ENCODE assay signal across 8 cellular contexts in genomic region chr22:46577361-46578249, GRCh38. TPM values are rescaled to one million over a fixed set of nuclear protein-coding genes. Genes with fewer than 3 reads are reported as not detected.
A peak's percentile ranks its signal among the peaks of the same experiment; 100 is the strongest.
DNase-seq lines count a peak whose midpoint lies in the region; ATAC-seq, FAIRE-seq and TF ChIP-seq lines count a peak whose summit lies in the region.

No MANE protein-coding gene starts in this region.

- CTCF ChIA-PET in CD8-positive, alpha-beta memory T cell (lab: Charles Lee): no interaction called here

- H3K4me1 Mint-ChIP-seq in CD8-positive, alpha-beta memory T cell: peaks cover 30 to 54% (median 34%) of the 10 kb centered on the region in 3 donors

- H3K27me3 ChIP-seq in CD8-positive, alpha-beta memory T cell (ENCODE audit: insufficient read depth, low read length, poor library complexity, severe bottlenecking): no peaks in the 10 kb centered on the region
- no peaks in the 10 kb centered on the region for H3K27me3 ChIP-seq in ascending aorta

- peak overlapping the region; percentile 19 to 85 (median 78) for H3K27ac Mint-ChIP-seq in CD8-positive, alpha-beta memory T cell

- peaks cover 0 to 3% of the 10 kb centered on the region in 2 donors for H3K27me3 Mint-ChIP-seq in CD8-positive, alpha-beta memory T cell

- H3K9me3 ChIP-seq in CD8-positive, alpha-beta memory T cell (ENCODE audit: low read length): no peaks in the 10 kb centered on the region
- H3K9me3 ChIP-seq in ascending aorta (no peaks in the 10 kb centered on the region), kidney (ENCODE audit: control insufficient read depth in 1 of 2, low read length in 2 of 2) (no peaks in the 10 kb centered on the region)

- intact Hi-C loops in ascending aorta (cut with DNase I) (no loop called here), kidney (cut with DNase I) (no loop called here)

- peak overlapping the region; percentile 57 for H3K27ac ChIP-seq in CD8-positive, alpha-beta memory T cell (ENCODE audit: low read depth, low read length)
- H3K27ac ChIP-seq in ascending aorta (peak overlapping the region; percentile 28 to 54), kidney (ENCODE audit: low read depth in 2 of 2, low read length in 2 of 2) (peak overlapping the region; percentile 26 to 72), substantia nigra (ENCODE audit: low read depth, low read length, poor library complexity, severe bottlenecking) (peak overlapping the region; percentile 35)

- H3K9me3 Mint-ChIP-seq in CD8-positive, alpha-beta memory T cell: no peaks in the 10 kb centered on the region

- H3K36me3 Mint-ChIP-seq in CD8-positive, alpha-beta memory T cell: peaks cover 0 to 2% (median 0%) of the 10 kb centered on the region in 3 donors

- no peak for ATAC-seq in GM19023 (IDR thresholded peaks at IDR 0.05; ENCODE audit: unreplicated experiment)
- ATAC-seq in GM19397 (IDR thresholded peaks at IDR 0.05; ENCODE audit: unreplicated experiment): no peak

- peak in 1 of 5 donors; percentile 23 for DNase-seq in CD8-positive, alpha-beta memory T cell
- peak; percentile 15 for DNase-seq in HT-29 (ENCODE audit: low spot score)
- DNase-seq in ascending aorta (ENCODE audit: low spot score in 2 of 2): no peak
- peak; percentile 83 for DNase-seq in kidney
- peak in 1 of 49 donors; percentile 70 for DNase-seq in substantia nigra (lab: John Stamatoyannopoulos, UW)
- no peak for DNase-seq in HTR-8/SVneo (ENCODE audit: insufficient read length, low spot score)

- FAIRE-seq in kidney (lab: Jason Lieb, UNC) (no peak), HTR-8/SVneo (lab: Jason Lieb, UNC) (no peak)

- H3K36me3 ChIP-seq in CD8-positive, alpha-beta memory T cell (ENCODE audit: insufficient read depth, low read length): no peaks in the 10 kb centered on the region
- no peaks in the 10 kb centered on the region for H3K36me3 ChIP-seq in ascending aorta
- H3K36me3 ChIP-seq in kidney (ENCODE audit: control insufficient read depth in 1 of 2, insufficient read depth in 2 of 2, low read length in 2 of 2): no peaks in the 10 kb centered on the region

- peak overlapping the region; percentile 86 to 93 (median 90) for H3K4me3 Mint-ChIP-seq in CD8-positive, alpha-beta memory T cell

- H3K4me3 ChIP-seq in CD8-positive, alpha-beta memory T cell (ENCODE audit: low read length): peak overlapping the region; percentile 37
- H3K4me3 ChIP-seq in ascending aorta: peak overlapping the region; percentile 76 to 91
- peak overlapping the region; percentile 53 to 55 for H3K4me3 ChIP-seq in kidney (ENCODE audit: low read length in 2 of 2)

- H3K9ac ChIP-seq in kidney (ENCODE audit: low read length in 2 of 2): peak overlapping the region; percentile 37 to 60

- H3K4me1 ChIP-seq in CD8-positive, alpha-beta memory T cell (ENCODE audit: insufficient read depth, low read length): peaks cover 30% of the 10 kb centered on the region
- H3K4me1 ChIP-seq in ascending aorta (peaks cover 8 to 26% of the 10 kb centered on the region in 2 donors), kidney (ENCODE audit: control insufficient read depth in 1 of 2, insufficient read depth in 1 of 2, low read depth in 1 of 2, low read length in 2 of 2) (peaks cover 24 to 43% of the 10 kb centered on the region in 2 donors)

- POLR2A ChIA-PET in CD8-positive, alpha-beta memory T cell (lab: Charles Lee): no interaction called here

- TF ChIP-seq CTCF in ascending aorta (IDR thresholded peaks at IDR 0.05): no peak
- no peak for TF ChIP-seq CTCF in kidney (IDR thresholded peaks at IDR 0.05; ENCODE audit: borderline replicate concordance, extremely low read depth, insufficient read depth)

RNA-seq across cellular contexts. Expression of gene CELSR1, which starts 40.2 kb away (rescaled TPM):
- total RNA-seq in CD8-positive, alpha-beta memory T cell: under 1 TPM; 0.15 to 0.33 TPM
- polyA plus RNA-seq in CD8-positive, alpha-beta memory T cell: 0.30 TPM
- 6.8 and 12.4 TPM in 2 replicates for total RNA-seq in HT-29 (2014; rRNA removed; shearing (Covaris generic))
- 10.5 TPM for total RNA-seq in ascending aorta
- 49.9 TPM for total RNA-seq in kidney
- polyA plus RNA-seq in kidney (ENCODE audit: insufficient read depth, low read depth, low replicate concordance): 15.7 TPM

RNA-seq across cellular contexts. Expression of gene GRAMD4, which starts 42.6 kb away (rescaled TPM):
- 10 to 100 TPM; 25.3 to 33.0 TPM for total RNA-seq in CD8-positive, alpha-beta memory T cell
- 7.6 TPM for polyA plus RNA-seq in CD8-positive, alpha-beta memory T cell
- total RNA-seq in HT-29 (2014; rRNA removed; shearing (Covaris generic)): 22.5 and 26.7 TPM in 2 replicates
- total RNA-seq in ascending aorta: 20.2 TPM
- 58.2 TPM for total RNA-seq in kidney
- polyA plus RNA-seq in kidney (ENCODE audit: insufficient read depth, low read depth, low replicate concordance): 12.1 TPM

Comparison
In these comparisons a context has a peak if more than half of its experiments do, and no peak if none do; other contexts are left out.
1. DNase-seq: peak in HT-29 (single experiment) and kidney (single experiment); none in ascending aorta (0 of 2) and HTR-8/SVneo (single experiment).
2. Peak in every context shown above with its lines, with median percentiles within 50 percentile points of each other: H3K27ac ChIP-seq and H3K4me3 ChIP-seq.